In the genomic region with DNA sequence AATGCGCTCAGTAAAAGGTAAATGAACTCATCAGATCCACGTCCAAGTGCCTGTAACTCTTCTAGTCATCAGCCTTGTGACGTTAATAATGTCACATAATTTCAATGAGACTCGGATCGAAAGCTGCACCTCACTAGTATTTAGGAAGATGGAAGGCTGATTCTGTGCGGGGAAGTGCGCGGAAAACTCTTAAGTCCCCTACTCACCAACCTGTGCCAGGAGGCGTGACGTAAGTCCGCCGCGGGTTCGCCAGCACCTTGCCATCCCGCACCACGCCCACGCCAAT, we compare ENCODE assay signal across 1 cellular context.
TF ChIP-seq lines count a peak whose summit lies in the region.

No MANE protein-coding gene starts in this region.

TF ChIP-seq in HepG2, 621 proteins besides CTCF, POLR2A, EP300 and RAD21 (continues in another document):
- TF ChIP-seq, protein P1, sequence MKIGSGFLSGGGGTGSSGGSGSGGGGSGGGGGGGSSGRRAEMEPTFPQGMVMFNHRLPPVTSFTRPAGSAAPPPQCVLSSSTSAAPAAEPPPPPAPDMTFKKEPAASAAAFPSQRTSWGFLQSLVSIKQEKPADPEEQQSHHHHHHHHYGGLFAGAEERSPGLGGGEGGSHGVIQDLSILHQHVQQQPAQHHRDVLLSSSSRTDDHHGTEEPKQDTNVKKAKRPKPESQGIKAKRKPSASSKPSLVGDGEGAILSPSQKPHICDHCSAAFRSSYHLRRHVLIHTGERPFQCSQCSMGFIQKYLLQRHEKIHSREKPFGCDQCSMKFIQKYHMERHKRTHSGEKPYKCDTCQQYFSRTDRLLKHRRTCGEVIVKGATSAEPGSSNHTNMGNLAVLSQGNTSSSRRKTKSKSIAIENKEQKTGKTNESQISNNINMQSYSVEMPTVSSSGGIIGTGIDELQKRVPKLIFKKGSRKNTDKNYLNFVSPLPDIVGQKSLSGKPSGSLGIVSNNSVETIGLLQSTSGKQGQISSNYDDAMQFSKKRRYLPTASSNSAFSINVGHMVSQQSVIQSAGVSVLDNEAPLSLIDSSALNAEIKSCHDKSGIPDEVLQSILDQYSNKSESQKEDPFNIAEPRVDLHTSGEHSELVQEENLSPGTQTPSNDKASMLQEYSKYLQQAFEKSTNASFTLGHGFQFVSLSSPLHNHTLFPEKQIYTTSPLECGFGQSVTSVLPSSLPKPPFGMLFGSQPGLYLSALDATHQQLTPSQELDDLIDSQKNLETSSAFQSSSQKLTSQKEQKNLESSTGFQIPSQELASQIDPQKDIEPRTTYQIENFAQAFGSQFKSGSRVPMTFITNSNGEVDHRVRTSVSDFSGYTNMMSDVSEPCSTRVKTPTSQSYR (CRISPR knock-in tag; IDR thresholded peaks at IDR 0.05; ENCODE audit: borderline replicate concordance): no peak
- no peak for TF ChIP-seq SP2 (CRISPR knock-in tag; IDR thresholded peaks at IDR 0.05)
- TF ChIP-seq, protein P2, sequence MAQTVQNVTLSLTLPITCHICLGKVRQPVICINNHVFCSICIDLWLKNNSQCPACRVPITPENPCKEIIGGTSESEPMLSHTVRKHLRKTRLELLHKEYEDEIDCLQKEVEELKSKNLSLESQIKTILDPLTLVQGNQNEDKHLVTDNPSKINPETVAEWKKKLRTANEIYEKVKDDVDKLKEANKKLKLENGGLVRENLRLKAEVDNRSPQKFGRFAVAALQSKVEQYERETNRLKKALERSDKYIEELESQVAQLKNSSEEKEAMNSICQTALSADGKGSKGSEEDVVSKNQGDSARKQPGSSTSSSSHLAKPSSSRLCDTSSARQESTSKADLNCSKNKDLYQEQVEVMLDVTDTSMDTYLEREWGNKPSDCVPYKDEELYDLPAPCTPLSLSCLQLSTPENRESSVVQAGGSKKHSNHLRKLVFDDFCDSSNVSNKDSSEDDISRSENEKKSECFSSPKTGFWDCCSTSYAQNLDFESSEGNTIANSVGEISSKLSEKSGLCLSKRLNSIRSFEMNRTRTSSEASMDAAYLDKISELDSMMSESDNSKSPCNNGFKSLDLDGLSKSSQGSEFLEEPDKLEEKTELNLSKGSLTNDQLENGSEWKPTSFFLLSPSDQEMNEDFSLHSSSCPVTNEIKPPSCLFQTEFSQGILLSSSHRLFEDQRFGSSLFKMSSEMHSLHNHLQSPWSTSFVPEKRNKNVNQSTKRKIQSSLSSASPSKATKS (CRISPR knock-in tag; IDR thresholded peaks at IDR 0.05): no peak
- TF ChIP-seq, protein P3, sequence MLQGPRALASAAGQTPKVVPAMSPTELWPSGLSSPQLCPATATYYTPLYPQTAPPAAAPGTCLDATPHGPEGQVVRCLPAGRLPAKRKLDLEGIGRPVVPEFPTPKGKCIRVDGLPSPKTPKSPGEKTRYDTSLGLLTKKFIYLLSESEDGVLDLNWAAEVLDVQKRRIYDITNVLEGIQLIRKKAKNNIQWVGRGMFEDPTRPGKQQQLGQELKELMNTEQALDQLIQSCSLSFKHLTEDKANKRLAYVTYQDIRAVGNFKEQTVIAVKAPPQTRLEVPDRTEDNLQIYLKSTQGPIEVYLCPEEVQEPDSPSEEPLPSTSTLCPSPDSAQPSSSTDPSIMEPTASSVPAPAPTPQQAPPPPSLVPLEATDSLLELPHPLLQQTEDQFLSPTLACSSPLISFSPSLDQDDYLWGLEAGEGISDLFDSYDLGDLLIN (CRISPR knock-in tag; IDR thresholded peaks at IDR 0.05; ENCODE audit: borderline replicate concordance): no peak
- TF ChIP-seq, protein P4, sequence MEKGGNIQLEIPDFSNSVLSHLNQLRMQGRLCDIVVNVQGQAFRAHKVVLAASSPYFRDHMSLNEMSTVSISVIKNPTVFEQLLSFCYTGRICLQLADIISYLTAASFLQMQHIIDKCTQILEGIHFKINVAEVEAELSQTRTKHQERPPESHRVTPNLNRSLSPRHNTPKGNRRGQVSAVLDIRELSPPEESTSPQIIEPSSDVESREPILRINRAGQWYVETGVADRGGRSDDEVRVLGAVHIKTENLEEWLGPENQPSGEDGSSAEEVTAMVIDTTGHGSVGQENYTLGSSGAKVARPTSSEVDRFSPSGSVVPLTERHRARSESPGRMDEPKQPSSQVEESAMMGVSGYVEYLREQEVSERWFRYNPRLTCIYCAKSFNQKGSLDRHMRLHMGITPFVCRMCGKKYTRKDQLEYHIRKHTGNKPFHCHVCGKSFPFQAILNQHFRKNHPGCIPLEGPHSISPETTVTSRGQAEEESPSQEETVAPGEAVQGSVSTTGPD (CRISPR knock-in tag; IDR thresholded peaks at IDR 0.05): peak; percentile 97; the same call in 1 of the 2 replicates
- TF ChIP-seq, protein P5, sequence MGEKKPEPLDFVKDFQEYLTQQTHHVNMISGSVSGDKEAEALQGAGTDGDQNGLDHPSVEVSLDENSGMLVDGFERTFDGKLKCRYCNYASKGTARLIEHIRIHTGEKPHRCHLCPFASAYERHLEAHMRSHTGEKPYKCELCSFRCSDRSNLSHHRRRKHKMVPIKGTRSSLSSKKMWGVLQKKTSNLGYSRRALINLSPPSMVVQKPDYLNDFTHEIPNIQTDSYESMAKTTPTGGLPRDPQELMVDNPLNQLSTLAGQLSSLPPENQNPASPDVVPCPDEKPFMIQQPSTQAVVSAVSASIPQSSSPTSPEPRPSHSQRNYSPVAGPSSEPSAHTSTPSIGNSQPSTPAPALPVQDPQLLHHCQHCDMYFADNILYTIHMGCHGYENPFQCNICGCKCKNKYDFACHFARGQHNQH (CRISPR knock-in tag; IDR thresholded peaks at IDR 0.05): no peak
- TF ChIP-seq NFYB (CRISPR knock-in tag; IDR thresholded peaks at IDR 0.05): no peak
- no peak for TF ChIP-seq SKI (IDR thresholded peaks at IDR 0.05; ENCODE audit: partially characterized antibody)
- no peak for TF ChIP-seq TBX3 (IDR thresholded peaks at IDR 0.05; ENCODE audit: borderline replicate concordance)
- 0 out of 2 replicates have a peak, but pooled peaks have one; percentile 1 for TF ChIP-seq GTF3A (CRISPR knock-in tag; conservative IDR thresholded peaks at IDR 0.05)
- no peak for TF ChIP-seq HNRNPLL (IDR thresholded peaks at IDR 0.05; ENCODE audit: low read depth, low read length, poor library complexity, severe bottlenecking)
- no peak for TF ChIP-seq NFKBIZ (CRISPR knock-in tag; IDR thresholded peaks at IDR 0.05)
- TF ChIP-seq, protein P6, sequence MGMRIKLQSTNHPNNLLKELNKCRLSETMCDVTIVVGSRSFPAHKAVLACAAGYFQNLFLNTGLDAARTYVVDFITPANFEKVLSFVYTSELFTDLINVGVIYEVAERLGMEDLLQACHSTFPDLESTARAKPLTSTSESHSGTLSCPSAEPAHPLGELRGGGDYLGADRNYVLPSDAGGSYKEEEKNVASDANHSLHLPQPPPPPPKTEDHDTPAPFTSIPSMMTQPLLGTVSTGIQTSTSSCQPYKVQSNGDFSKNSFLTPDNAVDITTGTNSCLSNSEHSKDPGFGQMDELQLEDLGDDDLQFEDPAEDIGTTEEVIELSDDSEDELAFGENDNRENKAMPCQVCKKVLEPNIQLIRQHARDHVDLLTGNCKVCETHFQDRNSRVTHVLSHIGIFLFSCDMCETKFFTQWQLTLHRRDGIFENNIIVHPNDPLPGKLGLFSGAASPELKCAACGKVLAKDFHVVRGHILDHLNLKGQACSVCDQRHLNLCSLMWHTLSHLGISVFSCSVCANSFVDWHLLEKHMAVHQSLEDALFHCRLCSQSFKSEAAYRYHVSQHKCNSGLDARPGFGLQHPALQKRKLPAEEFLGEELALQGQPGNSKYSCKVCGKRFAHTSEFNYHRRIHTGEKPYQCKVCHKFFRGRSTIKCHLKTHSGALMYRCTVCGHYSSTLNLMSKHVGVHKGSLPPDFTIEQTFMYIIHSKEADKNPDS (CRISPR knock-in tag; IDR thresholded peaks at IDR 0.05): 0 out of 2 replicates have a peak, but pooled peaks have one; percentile 44
- TF ChIP-seq, protein P7, sequence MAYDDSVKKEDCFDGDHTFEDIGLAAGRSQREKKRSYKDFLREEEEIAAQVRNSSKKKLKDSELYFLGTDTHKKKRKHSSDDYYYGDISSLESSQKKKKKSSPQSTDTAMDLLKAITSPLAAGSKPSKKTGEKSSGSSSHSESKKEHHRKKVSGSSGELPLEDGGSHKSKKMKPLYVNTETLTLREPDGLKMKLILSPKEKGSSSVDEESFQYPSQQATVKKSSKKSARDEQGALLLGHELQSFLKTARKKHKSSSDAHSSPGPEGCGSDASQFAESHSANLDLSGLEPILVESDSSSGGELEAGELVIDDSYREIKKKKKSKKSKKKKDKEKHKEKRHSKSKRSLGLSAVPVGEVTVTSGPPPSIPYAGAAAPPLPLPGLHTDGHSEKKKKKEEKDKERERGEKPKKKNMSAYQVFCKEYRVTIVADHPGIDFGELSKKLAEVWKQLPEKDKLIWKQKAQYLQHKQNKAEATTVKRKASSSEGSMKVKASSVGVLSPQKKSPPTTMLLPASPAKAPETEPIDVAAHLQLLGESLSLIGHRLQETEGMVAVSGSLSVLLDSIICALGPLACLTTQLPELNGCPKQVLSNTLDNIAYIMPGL (CRISPR knock-in tag; IDR thresholded peaks at IDR 0.05; ENCODE audit: borderline replicate concordance in 1 of 2, low read depth in 1 of 2): no peak
- no peak for TF ChIP-seq ZMYM3 (CRISPR knock-in tag; IDR thresholded peaks at IDR 0.05)
- TF ChIP-seq, protein P8, sequence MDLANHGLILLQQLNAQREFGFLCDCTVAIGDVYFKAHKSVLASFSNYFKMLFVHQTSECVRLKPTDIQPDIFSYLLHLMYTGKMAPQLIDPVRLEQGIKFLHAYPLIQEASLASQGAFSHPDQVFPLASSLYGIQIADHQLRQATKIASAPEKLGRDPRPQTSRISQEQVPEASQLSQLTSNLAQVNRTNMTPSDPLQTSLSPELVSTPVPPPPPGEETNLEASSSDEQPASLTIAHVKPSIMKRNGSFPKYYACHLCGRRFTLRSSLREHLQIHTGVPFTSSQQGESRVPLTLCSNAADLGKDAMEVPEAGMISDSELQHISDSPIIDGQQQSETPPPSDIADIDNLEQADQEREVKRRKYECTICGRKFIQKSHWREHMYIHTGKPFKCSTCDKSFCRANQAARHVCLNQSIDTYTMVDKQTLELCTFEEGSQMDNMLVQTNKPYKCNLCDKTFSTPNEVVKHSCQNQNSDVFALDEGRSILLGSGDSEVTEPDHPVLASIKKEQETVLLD (CRISPR knock-in tag; IDR thresholded peaks at IDR 0.05; ENCODE audit: low read depth): no peak
- TF ChIP-seq, protein P9, sequence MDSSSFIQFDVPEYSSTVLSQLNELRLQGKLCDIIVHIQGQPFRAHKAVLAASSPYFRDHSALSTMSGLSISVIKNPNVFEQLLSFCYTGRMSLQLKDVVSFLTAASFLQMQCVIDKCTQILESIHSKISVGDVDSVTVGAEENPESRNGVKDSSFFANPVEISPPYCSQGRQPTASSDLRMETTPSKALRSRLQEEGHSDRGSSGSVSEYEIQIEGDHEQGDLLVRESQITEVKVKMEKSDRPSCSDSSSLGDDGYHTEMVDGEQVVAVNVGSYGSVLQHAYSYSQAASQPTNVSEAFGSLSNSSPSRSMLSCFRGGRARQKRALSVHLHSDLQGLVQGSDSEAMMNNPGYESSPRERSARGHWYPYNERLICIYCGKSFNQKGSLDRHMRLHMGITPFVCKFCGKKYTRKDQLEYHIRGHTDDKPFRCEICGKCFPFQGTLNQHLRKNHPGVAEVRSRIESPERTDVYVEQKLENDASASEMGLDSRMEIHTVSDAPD (CRISPR knock-in tag; IDR thresholded peaks at IDR 0.05): peak; percentile 98; the same call in 1 of the 2 replicates
- TF ChIP-seq, protein P10, sequence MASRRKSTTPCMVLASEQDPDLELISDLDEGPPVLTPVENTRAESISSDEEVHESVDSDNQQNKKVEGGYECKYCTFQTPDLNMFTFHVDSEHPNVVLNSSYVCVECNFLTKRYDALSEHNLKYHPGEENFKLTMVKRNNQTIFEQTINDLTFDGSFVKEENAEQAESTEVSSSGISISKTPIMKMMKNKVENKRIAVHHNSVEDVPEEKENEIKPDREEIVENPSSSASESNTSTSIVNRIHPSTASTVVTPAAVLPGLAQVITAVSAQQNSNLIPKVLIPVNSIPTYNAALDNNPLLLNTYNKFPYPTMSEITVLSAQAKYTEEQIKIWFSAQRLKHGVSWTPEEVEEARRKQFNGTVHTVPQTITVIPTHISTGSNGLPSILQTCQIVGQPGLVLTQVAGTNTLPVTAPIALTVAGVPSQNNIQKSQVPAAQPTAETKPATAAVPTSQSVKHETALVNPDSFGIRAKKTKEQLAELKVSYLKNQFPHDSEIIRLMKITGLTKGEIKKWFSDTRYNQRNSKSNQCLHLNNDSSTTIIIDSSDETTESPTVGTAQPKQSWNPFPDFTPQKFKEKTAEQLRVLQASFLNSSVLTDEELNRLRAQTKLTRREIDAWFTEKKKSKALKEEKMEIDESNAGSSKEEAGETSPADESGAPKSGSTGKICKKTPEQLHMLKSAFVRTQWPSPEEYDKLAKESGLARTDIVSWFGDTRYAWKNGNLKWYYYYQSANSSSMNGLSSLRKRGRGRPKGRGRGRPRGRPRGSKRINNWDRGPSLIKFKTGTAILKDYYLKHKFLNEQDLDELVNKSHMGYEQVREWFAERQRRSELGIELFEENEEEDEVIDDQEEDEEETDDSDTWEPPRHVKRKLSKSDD (CRISPR knock-in tag; IDR thresholded peaks at IDR 0.05; ENCODE audit: low read depth): 0 out of 2 replicates have a peak, but pooled peaks have one; percentile 37
- peak; percentile 3; the same call in 1 of the 2 replicates for TF ChIP-seq MIXL1 (CRISPR knock-in tag; IDR thresholded peaks at IDR 0.05)
- 0 out of 2 replicates have a peak, but pooled peaks have one; percentile 54 for TF ChIP-seq DNMT3B (CRISPR knock-in tag; conservative IDR thresholded peaks at IDR 0.05)
- TF ChIP-seq ZNF589 (CRISPR knock-in tag; conservative IDR thresholded peaks at IDR 0.05): peak; percentile 32; the same call in 1 of the 2 replicates
- 0 out of 2 replicates have a peak, but pooled peaks have one; percentile 20 for TF ChIP-seq REL (CRISPR knock-in tag; conservative IDR thresholded peaks at IDR 0.05)
- TF ChIP-seq, protein P11, sequence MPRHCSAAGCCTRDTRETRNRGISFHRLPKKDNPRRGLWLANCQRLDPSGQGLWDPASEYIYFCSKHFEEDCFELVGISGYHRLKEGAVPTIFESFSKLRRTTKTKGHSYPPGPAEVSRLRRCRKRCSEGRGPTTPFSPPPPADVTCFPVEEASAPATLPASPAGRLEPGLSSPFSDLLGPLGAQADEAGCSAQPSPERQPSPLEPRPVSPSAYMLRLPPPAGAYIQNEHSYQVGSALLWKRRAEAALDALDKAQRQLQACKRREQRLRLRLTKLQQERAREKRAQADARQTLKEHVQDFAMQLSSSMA (CRISPR knock-in tag; IDR thresholded peaks at IDR 0.05): 0 out of 2 replicates have a peak, but pooled peaks have one; percentile 13
- TF ChIP-seq NFE2L1 (CRISPR knock-in tag; IDR thresholded peaks at IDR 0.05; ENCODE audit: borderline replicate concordance): no peak
- TF ChIP-seq ZNF331 (CRISPR knock-in tag; IDR thresholded peaks at IDR 0.05): no peak
- TF ChIP-seq, protein P12, sequence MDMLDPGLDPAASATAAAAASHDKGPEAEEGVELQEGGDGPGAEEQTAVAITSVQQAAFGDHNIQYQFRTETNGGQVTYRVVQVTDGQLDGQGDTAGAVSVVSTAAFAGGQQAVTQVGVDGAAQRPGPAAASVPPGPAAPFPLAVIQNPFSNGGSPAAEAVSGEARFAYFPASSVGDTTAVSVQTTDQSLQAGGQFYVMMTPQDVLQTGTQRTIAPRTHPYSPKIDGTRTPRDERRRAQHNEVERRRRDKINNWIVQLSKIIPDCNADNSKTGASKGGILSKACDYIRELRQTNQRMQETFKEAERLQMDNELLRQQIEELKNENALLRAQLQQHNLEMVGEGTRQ (IDR thresholded peaks at IDR 0.05; ENCODE audit: low read depth, low read length): no peak
- TF ChIP-seq, protein P12 (CRISPR knock-in tag; IDR thresholded peaks at IDR 0.05; ENCODE audit: borderline replicate concordance): no peak
- no peak for TF ChIP-seq NONO (IDR thresholded peaks at IDR 0.05)
- TF ChIP-seq NONO (CRISPR knock-in tag; conservative IDR thresholded peaks at IDR 0.05): peak; percentile 3; the same call in 1 of the 2 replicates
- peak; percentile 71; the same call in 1 of the 2 replicates for TF ChIP-seq ATF1 (CRISPR knock-in tag; IDR thresholded peaks at IDR 0.05)
- TF ChIP-seq SRY (CRISPR knock-in tag; IDR thresholded peaks at IDR 0.05): no peak
